In genomic region chr7:28533731-28534531, GRCh38 we compare ENCODE assay signal across 10 cellular contexts.
DNase-seq lines count a peak whose midpoint lies in the region; ATAC-seq and TF ChIP-seq lines count a peak whose summit lies in the region.
"Had no signal": no experiment of that assay in that cellular context is flagged by ENCODE, and none has a peak within 500 bp of the region (broad histone marks: within the 10 kb centered on the region; RNA-seq: fewer than 3 reads in every experiment).

No MANE protein-coding gene starts in this region.

- no peak overlapping the region for H3K27ac ChIP-seq in prostate gland

- H3K4me1 ChIP-seq in adipocyte (ENCODE audit: control insufficient read depth, insufficient read depth, low read length): peaks cover 32% of the 10 kb centered on the region
- H3K4me1 ChIP-seq in prostate gland (replicated peaks): no peaks in the 10 kb centered on the region

- DNase-seq in Daoy (ENCODE audit: low read depth) (peak; percentile 45), adipocyte (ENCODE audit: low read depth) (peak; percentile 66), Right ventricle myocardium superior (peak; percentile 61), prostate gland (ENCODE audit: low spot score) (peak; percentile 36), NCI-H2107 treated with DMSO at 0.1 percent for 48 hours (lab: John Stamatoyannopoulos, UW; ENCODE audit: unreplicated experiment) (no peak), A172 (ENCODE audit: low spot score) (no peak), NCI-H748 (lab: John Stamatoyannopoulos, UW; ENCODE audit: unreplicated experiment) (no peak)
- DNase-seq in stimulated activated naive CD8-positive, alpha-beta T cell treated with anti-CD3 and anti-CD28 coated beads, Interleukin-15, Interleukin-2, amounts not matched to agents 100 U/mL and 50 U/mL, for 24 hours: no peak
- DNase-seq: CD8-positive, alpha-beta memory T cell; NCI-H187 treated with DMSO at 0.1 percent for 48 hours had no signal

- no peaks in the 10 kb centered on the region for H3K27me3 ChIP-seq in adipocyte (replicated peaks; ENCODE audit: control insufficient read depth, insufficient read depth, low read length)
- H3K27me3 ChIP-seq in prostate gland (replicated peaks; ENCODE audit: insufficient read depth): no peaks in the 10 kb centered on the region

- ATAC-seq in Right ventricle myocardium superior (ENCODE audit: poor library complexity): peak; percentile 71
- ATAC-seq in stimulated activated naive CD8-positive, alpha-beta T cell treated with anti-CD3 and anti-CD28 coated beads, Interleukin-15, Interleukin-2, amounts not matched to agents 100 U/mL and 50 U/mL, for 24 hours: no peak

- 5% methylated on average over 6 of the region's 6 CpGs for WGBS in prostate gland

- peaks cover 3% of the 10 kb centered on the region for H3K9me3 ChIP-seq in adipocyte (ENCODE audit: control insufficient read depth, low read length)
- no peaks in the 10 kb centered on the region for H3K9me3 ChIP-seq in prostate gland

- no peaks in the 10 kb centered on the region for H3K36me3 ChIP-seq in adipocyte (ENCODE audit: control insufficient read depth, insufficient read depth, low read length, severe bottlenecking)
- no peaks in the 10 kb centered on the region for H3K36me3 ChIP-seq in prostate gland

- no peak for TF ChIP-seq CTCF in prostate gland (IDR thresholded peaks at IDR 0.05)

- intact Hi-C loops in Right ventricle myocardium superior (cut with DNase I) (loop anchor here (10.0 kb wide), 2 partner anchors 71 to 119 kb away; partner anchors contain the start of gene CREB5), prostate gland (cut with DNase I) (no loop called here)

- no peak for TF ChIP-seq POLR2A in prostate gland (IDR thresholded peaks at IDR 0.05)

- no peak overlapping the region for H3K4me3 ChIP-seq in adipocyte (ENCODE audit: low read length)
- no peak overlapping the region for H3K4me3 ChIP-seq in prostate gland

- no peak overlapping the region for H3K9ac ChIP-seq in adipocyte (ENCODE audit: low read length)

Comparison
In these comparisons a context has a peak if more than half of its experiments do, and no peak if none do; other contexts are left out.
1. DNase-seq: peak in Daoy (single experiment), adipocyte (single experiment), Right ventricle myocardium superior (single experiment) and prostate gland (single experiment); none in NCI-H2107 treated with DMSO at 0.1 percent for 48 hours (single experiment), stimulated activated naive CD8-positive, alpha-beta T cell treated with anti-CD3 and anti-CD28 coated beads, Interleukin-15, Interleukin-2, amounts not matched to agents 100 U/mL and 50 U/mL, for 24 hours (single experiment), A172 (single experiment) and NCI-H748 (single experiment).